Comparison of ENCODE assay signal across 1 cellular context in genomic region chr16:19135896-19136438, GRCh38.
TF ChIP-seq lines count a peak whose summit lies in the region.

No MANE protein-coding gene starts in this region.

TF ChIP-seq in HEK293, 187 proteins besides CTCF, POLR2A, EP300 and RAD21 (continued from another document):
- TF ChIP-seq, protein P1, sequence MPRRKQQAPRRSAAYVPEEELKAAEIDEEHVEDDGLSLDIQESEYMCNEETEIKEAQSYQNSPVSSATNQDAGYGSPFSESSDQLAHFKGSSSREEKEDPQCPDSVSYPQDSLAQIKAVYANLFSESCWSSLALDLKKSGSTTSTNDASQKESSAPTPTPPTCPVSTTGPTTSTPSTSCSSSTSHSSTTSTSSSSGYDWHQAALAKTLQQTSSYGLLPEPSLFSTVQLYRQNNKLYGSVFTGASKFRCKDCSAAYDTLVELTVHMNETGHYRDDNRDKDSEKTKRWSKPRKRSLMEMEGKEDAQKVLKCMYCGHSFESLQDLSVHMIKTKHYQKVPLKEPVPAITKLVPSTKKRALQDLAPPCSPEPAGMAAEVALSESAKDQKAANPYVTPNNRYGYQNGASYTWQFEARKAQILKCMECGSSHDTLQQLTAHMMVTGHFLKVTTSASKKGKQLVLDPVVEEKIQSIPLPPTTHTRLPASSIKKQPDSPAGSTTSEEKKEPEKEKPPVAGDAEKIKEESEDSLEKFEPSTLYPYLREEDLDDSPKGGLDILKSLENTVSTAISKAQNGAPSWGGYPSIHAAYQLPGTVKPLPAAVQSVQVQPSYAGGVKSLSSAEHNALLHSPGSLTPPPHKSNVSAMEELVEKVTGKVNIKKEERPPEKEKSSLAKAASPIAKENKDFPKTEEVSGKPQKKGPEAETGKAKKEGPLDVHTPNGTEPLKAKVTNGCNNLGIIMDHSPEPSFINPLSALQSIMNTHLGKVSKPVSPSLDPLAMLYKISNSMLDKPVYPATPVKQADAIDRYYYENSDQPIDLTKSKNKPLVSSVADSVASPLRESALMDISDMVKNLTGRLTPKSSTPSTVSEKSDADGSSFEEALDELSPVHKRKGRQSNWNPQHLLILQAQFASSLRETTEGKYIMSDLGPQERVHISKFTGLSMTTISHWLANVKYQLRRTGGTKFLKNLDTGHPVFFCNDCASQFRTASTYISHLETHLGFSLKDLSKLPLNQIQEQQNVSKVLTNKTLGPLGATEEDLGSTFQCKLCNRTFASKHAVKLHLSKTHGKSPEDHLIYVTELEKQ (tag by site-specific recombination; IDR thresholded peaks at IDR 0.05; ENCODE audit: borderline replicate concordance), result no peak; the same call in 1 of the 2 replicates
- no peak for TF ChIP-seq ZNF416 (tag by site-specific recombination; IDR thresholded peaks at IDR 0.05)
- TF ChIP-seq ZNF362 (tag by site-specific recombination; IDR thresholded peaks at IDR 0.05), result no peak
- TF ChIP-seq ELK4 (IDR thresholded peaks at IDR 0.05; ENCODE audit: borderline replicate concordance, low read depth, low read length), result no peak
- no peak for TF ChIP-seq ZNF792 (tag by site-specific recombination; IDR thresholded peaks at IDR 0.05)
- peak; percentile 63 for TF ChIP-seq ZNF366 (tag by site-specific recombination; conservative IDR thresholded peaks at IDR 0.05)
- no peak for TF ChIP-seq ZBTB1 (tag by site-specific recombination; IDR thresholded peaks at IDR 0.05)
- no peak for TF ChIP-seq ZNF76 (tag by site-specific recombination; IDR thresholded peaks at IDR 0.05; ENCODE audit: borderline replicate concordance, low read depth)
- no peak for TF ChIP-seq ZNF18 (tag by site-specific recombination; IDR thresholded peaks at IDR 0.05)
- TF ChIP-seq ZBTB20 (tag by site-specific recombination; IDR thresholded peaks at IDR 0.05), result peak; percentile 64; the same call in 1 of the 2 replicates
- TF ChIP-seq BCL11A (tag by site-specific recombination; IDR thresholded peaks at IDR 0.05; ENCODE audit: low read depth), result 0 out of 2 replicates have a peak, but pooled peaks have one; percentile 31
- peak; percentile 61 for TF ChIP-seq SP7 (tag by site-specific recombination; IDR thresholded peaks at IDR 0.05)
- peak; percentile 97 for TF ChIP-seq KLF17 (tag by site-specific recombination; IDR thresholded peaks at IDR 0.05)
- TF ChIP-seq HIC1 (tag by site-specific recombination; IDR thresholded peaks at IDR 0.05), result 0 out of 2 replicates have a peak, but pooled peaks have one; percentile 52
- peak; percentile 97 for TF ChIP-seq KLF1 (tag by site-specific recombination; IDR thresholded peaks at IDR 0.05)
- no peak for TF ChIP-seq ZNF768 (tag by site-specific recombination; IDR thresholded peaks at IDR 0.05)
- TF ChIP-seq ZNF266 (tag by site-specific recombination; IDR thresholded peaks at IDR 0.05; ENCODE audit: low read depth), result no peak
- no peak for TF ChIP-seq ZNF221 (tag by site-specific recombination; IDR thresholded peaks at IDR 0.05; ENCODE audit: borderline replicate concordance)
- no peak for TF ChIP-seq ZNF223 (tag by site-specific recombination; IDR thresholded peaks at IDR 0.05)
- no peak for TF ChIP-seq RBAK (tag by site-specific recombination; IDR thresholded peaks at IDR 0.05)
- peak; percentile 90 for TF ChIP-seq ZBTB17 (tag by site-specific recombination; IDR thresholded peaks at IDR 0.05)
- TF ChIP-seq YY2 (tag by site-specific recombination; IDR thresholded peaks at IDR 0.05), result 0 out of 2 replicates have a peak, but pooled peaks have one; percentile 15
- TF ChIP-seq ZNF121 (tag by site-specific recombination; IDR thresholded peaks at IDR 0.05), result no peak
- TF ChIP-seq ZNF114 (tag by site-specific recombination; IDR thresholded peaks at IDR 0.05), result no peak
- TF ChIP-seq, protein P2, sequence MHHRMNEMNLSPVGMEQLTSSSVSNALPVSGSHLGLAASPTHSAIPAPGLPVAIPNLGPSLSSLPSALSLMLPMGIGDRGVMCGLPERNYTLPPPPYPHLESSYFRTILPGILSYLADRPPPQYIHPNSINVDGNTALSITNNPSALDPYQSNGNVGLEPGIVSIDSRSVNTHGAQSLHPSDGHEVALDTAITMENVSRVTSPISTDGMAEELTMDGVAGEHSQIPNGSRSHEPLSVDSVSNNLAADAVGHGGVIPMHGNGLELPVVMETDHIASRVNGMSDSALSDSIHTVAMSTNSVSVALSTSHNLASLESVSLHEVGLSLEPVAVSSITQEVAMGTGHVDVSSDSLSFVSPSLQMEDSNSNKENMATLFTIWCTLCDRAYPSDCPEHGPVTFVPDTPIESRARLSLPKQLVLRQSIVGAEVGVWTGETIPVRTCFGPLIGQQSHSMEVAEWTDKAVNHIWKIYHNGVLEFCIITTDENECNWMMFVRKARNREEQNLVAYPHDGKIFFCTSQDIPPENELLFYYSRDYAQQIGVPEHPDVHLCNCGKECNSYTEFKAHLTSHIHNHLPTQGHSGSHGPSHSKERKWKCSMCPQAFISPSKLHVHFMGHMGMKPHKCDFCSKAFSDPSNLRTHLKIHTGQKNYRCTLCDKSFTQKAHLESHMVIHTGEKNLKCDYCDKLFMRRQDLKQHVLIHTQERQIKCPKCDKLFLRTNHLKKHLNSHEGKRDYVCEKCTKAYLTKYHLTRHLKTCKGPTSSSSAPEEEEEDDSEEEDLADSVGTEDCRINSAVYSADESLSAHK (tag by site-specific recombination; IDR thresholded peaks at IDR 0.05), result 0 out of 2 replicates have a peak, but pooled peaks have one; percentile 24
- TF ChIP-seq ZNF157 (tag by site-specific recombination; IDR thresholded peaks at IDR 0.05), result no peak
- no peak for TF ChIP-seq ZNF211 (tag by site-specific recombination; IDR thresholded peaks at IDR 0.05; ENCODE audit: low read depth)
- no peak for TF ChIP-seq ZNF19 (tag by site-specific recombination; IDR thresholded peaks at IDR 0.05; ENCODE audit: low read depth)
- TF ChIP-seq ZNF629 (tag by site-specific recombination; IDR thresholded peaks at IDR 0.05), result peak; percentile 11; the same call in 1 of the 2 replicates
- no peak for TF ChIP-seq ZNF707 (tag by site-specific recombination; IDR thresholded peaks at IDR 0.05)
- peak; percentile 55 for TF ChIP-seq ZFHX2 (tag by site-specific recombination; conservative IDR thresholded peaks at IDR 0.05)
- no peak for TF ChIP-seq SP3 (tag by site-specific recombination; IDR thresholded peaks at IDR 0.05)
- TF ChIP-seq ZNF350 (tag by site-specific recombination; IDR thresholded peaks at IDR 0.05), result no peak
- TF ChIP-seq ZIC2 (tag by site-specific recombination; IDR thresholded peaks at IDR 0.05), result peak; percentile 66
- TF ChIP-seq REPIN1 (tag by site-specific recombination; IDR thresholded peaks at IDR 0.05; ENCODE audit: low read depth), result no peak
- 0 out of 2 replicates have a peak, but pooled peaks have one; percentile 19 for TF ChIP-seq FEZF1 (tag by site-specific recombination; IDR thresholded peaks at IDR 0.05)
- TF ChIP-seq ZBTB48 (tag by site-specific recombination; IDR thresholded peaks at IDR 0.05), result peak; percentile 66
- TF ChIP-seq KLF7 (tag by site-specific recombination; IDR thresholded peaks at IDR 0.05; ENCODE audit: borderline replicate concordance), result peak; percentile 93; the same call in 1 of the 2 replicates
- TF ChIP-seq ZBTB21 (tag by site-specific recombination; IDR thresholded peaks at IDR 0.05), result no peak
- TF ChIP-seq YY1 (tag by site-specific recombination; IDR thresholded peaks at IDR 0.05), result no peak
- TF ChIP-seq ZFP41 (tag by site-specific recombination; IDR thresholded peaks at IDR 0.05; ENCODE audit: borderline replicate concordance), result no peak
- no peak for TF ChIP-seq ZNF274 (IDR thresholded peaks at IDR 0.05; ENCODE audit: low read length)
- TF ChIP-seq ZNF274 (tag by site-specific recombination; IDR thresholded peaks at IDR 0.05; ENCODE audit: borderline replicate concordance), result no peak
- TF ChIP-seq PRDM10 (tag by site-specific recombination; IDR thresholded peaks at IDR 0.05), result peak; percentile 62
- no peak for TF ChIP-seq ZNF560 (tag by site-specific recombination; IDR thresholded peaks at IDR 0.05; ENCODE audit: borderline replicate concordance)
- no peak for TF ChIP-seq ZNF585B (tag by site-specific recombination; IDR thresholded peaks at IDR 0.05)
- no peak for TF ChIP-seq ZBTB7A (tag by site-specific recombination; IDR thresholded peaks at IDR 0.05; ENCODE audit: low read depth)
- no peak for TF ChIP-seq ZNF530 (tag by site-specific recombination; IDR thresholded peaks at IDR 0.05; ENCODE audit: low read depth)
- no peak for TF ChIP-seq ZNF174 (tag by site-specific recombination; IDR thresholded peaks at IDR 0.05)
- no peak for TF ChIP-seq ZNF580 (tag by site-specific recombination; IDR thresholded peaks at IDR 0.05)
